7 cellular contexts compared by ENCODE assay signal in genomic region chr2:234446404-234447076, GRCh38. TPM values are rescaled to one million over a fixed set of nuclear protein-coding genes. Genes with fewer than 3 reads are reported as not detected.
DNase-seq lines count a peak whose midpoint lies in the region; ATAC-seq and TF ChIP-seq lines count a peak whose summit lies in the region.

No MANE protein-coding gene starts in this region.

- peak; percentile 9 for TF ChIP-seq CTCF in foreskin keratinocyte (conservative IDR thresholded peaks at IDR 0.05)

- H3K27ac ChIP-seq in foreskin keratinocyte: peak overlapping the region; percentile 59

- DNase-seq in activated CD8-positive, alpha-beta memory T cell treated with anti-CD3 and anti-CD28 coated beads for 24 hours: peak; percentile 87
- peak; percentile 96 to 97 for DNase-seq in foreskin keratinocyte
- DNase-seq in stimulated activated CD4-positive, alpha-beta T cell treated with anti-CD3 and anti-CD28 coated beads, Interleukin-12 subunit alpha, Interleukin-12 subunit beta, amount 100 ng/mL, for 24 hours (ENCODE audit: low read depth in 2 of 2): peak; percentile 46 to 66
- DNase-seq in LoVo (ENCODE audit: low spot score): no peak
- no peak for DNase-seq in SHP77 (lab: John Stamatoyannopoulos, UW)

- ATAC-seq in GM19467 (IDR thresholded peaks at IDR 0.05; ENCODE audit: unreplicated experiment) (peak; percentile 93), HG03521 (IDR thresholded peaks at IDR 0.05; ENCODE audit: unreplicated experiment) (peak; percentile 93), foreskin keratinocyte (peak; percentile 88)

- no peaks in the 10 kb centered on the region for H3K27me3 ChIP-seq in foreskin keratinocyte

- H3K4me1 ChIP-seq in foreskin keratinocyte: peaks cover 27% of the 10 kb centered on the region

RNA-seq across cellular contexts. Expression of gene ARL4C, which starts 50.3 kb away (rescaled TPM):
- 139 and 150 TPM in 2 replicates for total RNA-seq in foreskin keratinocyte
- polyA plus RNA-seq in foreskin keratinocyte: 105 and 111 TPM in 2 replicates

Comparison
In these comparisons a context has a peak if more than half of its experiments do, and no peak if none do; other contexts are left out.
1. DNase-seq: peak in activated CD8-positive, alpha-beta memory T cell treated with anti-CD3 and anti-CD28 coated beads for 24 hours (single experiment), foreskin keratinocyte (2 of 2) and stimulated activated CD4-positive, alpha-beta T cell treated with anti-CD3 and anti-CD28 coated beads, Interleukin-12 subunit alpha, Interleukin-12 subunit beta, amount 100 ng/mL, for 24 hours (2 of 2); none in LoVo (single experiment) and SHP77 (0 of 2).
2. Peak in every context shown above with its lines, with median percentiles within 50 percentile points of each other: ATAC-seq.